ENCODE assay signal across 1 cellular context in genomic region chr2:10435427-10436204, GRCh38.
TF ChIP-seq lines count a peak whose summit lies in the region.

No MANE protein-coding gene starts in this region.

TF ChIP-seq in IMR-90, 13 proteins besides CTCF, POLR2A, EP300 and RAD21:
- TF ChIP-seq USF2 (IDR thresholded peaks at IDR 0.05; ENCODE audit: low read depth, low read length) (no peak), MAFK (IDR thresholded peaks at IDR 0.05; ENCODE audit: low read depth, low read length) (no peak), MXI1 (IDR thresholded peaks at IDR 0.05; ENCODE audit: borderline replicate concordance, low read depth, low read length) (no peak), CEBPB (IDR thresholded peaks at IDR 0.05; ENCODE audit: low read depth, low read length) (no peak), ELK1 (IDR thresholded peaks at IDR 0.05; ENCODE audit: borderline replicate concordance, low read depth, low read length) (no peak), BHLHE40 (IDR thresholded peaks at IDR 0.05; ENCODE audit: low read depth, low read length) (no peak), FOS (IDR thresholded peaks at IDR 0.05; ENCODE audit: low read depth, low read length) (no peak), RCOR1 (IDR thresholded peaks at IDR 0.05; ENCODE audit: insufficient replicate concordance, low read length) (no peak), NFE2L2 (IDR thresholded peaks at IDR 0.05; ENCODE audit: low read depth, low read length) (no peak), RFX5 (IDR thresholded peaks at IDR 0.05; ENCODE audit: low read depth, low read length) (no peak), SMC3 (IDR thresholded peaks at IDR 0.05; ENCODE audit: low read depth, low read length) (no peak), MAZ (IDR thresholded peaks at IDR 0.05; ENCODE audit: borderline replicate concordance, low read depth, low read length) (no peak), CHD1 (IDR thresholded peaks at IDR 0.05; ENCODE audit: low read depth, low read length) (no peak)
